24 cellular contexts compared by ENCODE assay signal in genomic region chr14:65928995-65929394, GRCh38.
DNase-seq lines count a peak whose midpoint lies in the region; ATAC-seq, FAIRE-seq and TF ChIP-seq lines count a peak whose summit lies in the region.
"Had no signal": no experiment of that assay in that cellular context is flagged by ENCODE, and none has a peak within 500 bp of the region (broad histone marks: within the 10 kb centered on the region; RNA-seq: fewer than 3 reads in every experiment).

No MANE protein-coding gene starts in this region.

- H3K27me3 ChIP-seq in esophagus muscularis mucosa (peaks cover 0 to 23% (median 0%) of the 10 kb centered on the region in 4 donors), upper lobe of left lung (no peaks in the 10 kb centered on the region), pancreas (no peaks in the 10 kb centered on the region)
- H3K27me3 ChIP-seq: ascending aorta, right atrium auricular region, thyroid gland had no signal

- no peaks in the 10 kb centered on the region for H3K9me3 ChIP-seq in esophagus muscularis mucosa
- H3K9me3 ChIP-seq in upper lobe of left lung = no peaks in the 10 kb centered on the region
- no peaks in the 10 kb centered on the region for H3K9me3 ChIP-seq in pancreas
- H3K9me3 ChIP-seq: ascending aorta, gastroesophageal sphincter, left lung, right atrium auricular region, thyroid gland had no signal

- TF ChIP-seq CTCF in esophagus muscularis mucosa (IDR thresholded peaks at IDR 0.05) (no peak), upper lobe of left lung (IDR thresholded peaks at IDR 0.05) (no peak), pancreas (IDR thresholded peaks at IDR 0.05) (no peak)

- peaks cover 0 to 6% of the 10 kb centered on the region in 2 donors for H3K36me3 Mint-ChIP-seq in activated naive CD4-positive, alpha-beta T cell treated with anti-CD3 and anti-CD28 coated beads, Interleukin-2, amount 50 U/mL, for 72 hours
- no peaks in the 10 kb centered on the region for H3K36me3 Mint-ChIP-seq in activated naive CD4-positive, alpha-beta T cell treated with anti-CD3 and anti-CD28 coated beads for 36 hours (ENCODE audit: low read depth)
- H3K36me3 Mint-ChIP-seq in activated CD4-positive, alpha-beta memory T cell treated with anti-CD3 and anti-CD28 coated beads, Interleukin-2, amount 10 ng/mL, durations not matched to agents 7 days and 5 days (ENCODE audit: low read depth) = peaks cover 39% of the 10 kb centered on the region
- H3K36me3 Mint-ChIP-seq: naive B cell had no signal

- TF ChIP-seq POLR2A in esophagus muscularis mucosa (IDR thresholded peaks at IDR 0.05; ENCODE audit: low read depth) = no peak
- no peak for TF ChIP-seq POLR2A in upper lobe of left lung (IDR thresholded peaks at IDR 0.05)

- H3K4me1 ChIP-seq in esophagus muscularis mucosa (no peaks in the 10 kb centered on the region), upper lobe of left lung (no peaks in the 10 kb centered on the region), pancreas (no peaks in the 10 kb centered on the region)
- H3K4me1 ChIP-seq: ascending aorta, gastroesophageal sphincter, left lung, parathyroid adenoma, right atrium auricular region had no signal

- CTCF ChIA-PET in activated naive CD4-positive, alpha-beta T cell treated with anti-CD3 and anti-CD28 coated beads for 36 hours (lab: Charles Lee) = no interaction called here
- CTCF ChIA-PET in activated CD4-positive, alpha-beta memory T cell treated with anti-CD3 and anti-CD28 coated beads, Interleukin-2, amount 10 ng/mL, durations not matched to agents 7 days and 5 days (lab: Charles Lee) = interaction anchor here (1.3 to 6.1 kb wide), 3 partner anchors 12 to 79 kb away, joined by 3 to 46 read pairs (median 17); no protein-coding TSS in a partner anchor

- intact Hi-C loops in activated naive CD4-positive, alpha-beta T cell treated with anti-CD3 and anti-CD28 coated beads for 36 hours (cut with micrococcal nuclease) = loop anchor here (1.0 to 10.0 kb wide), 7 partner anchors 21 to 1203 kb away; no protein-coding TSS in a partner anchor
- intact Hi-C loops in esophagus muscularis mucosa (cut with DNase I) (no loop called here), pancreas (cut with DNase I) (no loop called here)

- no peaks in the 10 kb centered on the region for H3K36me3 ChIP-seq in esophagus muscularis mucosa
- H3K36me3 ChIP-seq in upper lobe of left lung = no peaks in the 10 kb centered on the region
- H3K36me3 ChIP-seq in pancreas = no peaks in the 10 kb centered on the region
- H3K36me3 ChIP-seq: ascending aorta, gastroesophageal sphincter, left lung, right atrium auricular region, thyroid gland had no signal

- no peak overlapping the region for H3K4me3 Mint-ChIP-seq in activated naive CD4-positive, alpha-beta T cell treated with anti-CD3 and anti-CD28 coated beads for 36 hours
- H3K4me3 Mint-ChIP-seq in activated CD4-positive, alpha-beta memory T cell treated with anti-CD3 and anti-CD28 coated beads, Interleukin-2, amount 10 ng/mL, durations not matched to agents 7 days and 5 days = no peak overlapping the region
- H3K4me3 Mint-ChIP-seq: dendritic cell treated with granulocyte-macrophage colony-stimulating factor and Interleukin-4, amounts not matched to agents 40 ng/mL and 50 ng/mL, for 4 days had no signal

- peak overlapping the region; percentile 30 to 92 for H3K27ac Mint-ChIP-seq in activated naive CD4-positive, alpha-beta T cell treated with anti-CD3 and anti-CD28 coated beads, Interleukin-2, amount 50 U/mL, for 72 hours
- H3K27ac Mint-ChIP-seq in activated naive CD4-positive, alpha-beta T cell treated with anti-CD3 and anti-CD28 coated beads for 36 hours = no peak overlapping the region
- H3K27ac Mint-ChIP-seq in activated CD4-positive, alpha-beta memory T cell treated with anti-CD3 and anti-CD28 coated beads, Interleukin-2, amount 10 ng/mL, durations not matched to agents 7 days and 5 days = peak overlapping the region; percentile 95
- H3K27ac Mint-ChIP-seq: dendritic cell treated with granulocyte-macrophage colony-stimulating factor and Interleukin-4, amounts not matched to agents 40 ng/mL and 50 ng/mL, for 4 days; naive B cell had no signal

- DNase-seq in activated naive CD4-positive, alpha-beta T cell treated with anti-CD3 and anti-CD28 coated beads, Interleukin-2, amount 50 U/mL, for 72 hours (ENCODE audit: low spot score in 2 of 2) = no peak
- no peak for DNase-seq in activated naive CD4-positive, alpha-beta T cell treated with anti-CD3 and anti-CD28 coated beads for 36 hours
- no peak for DNase-seq in activated CD4-positive, alpha-beta memory T cell treated with anti-CD3 and anti-CD28 coated beads, Interleukin-2, amount 10 ng/mL, durations not matched to agents 7 days and 5 days
- DNase-seq in esophagus muscularis mucosa (ENCODE audit: extremely low spot score) = peak; percentile 66
- DNase-seq in Ammon's horn (ENCODE audit: low spot score) = no peak
- DNase-seq in upper lobe of left lung = no peak
- no peak for DNase-seq in pancreas
- DNase-seq: activated gamma-delta T cell; DMS153; hippocampal formation; left lung; naive B cell; NCI-H1417; NCI-H2081 treated with DMSO at 0.1 percent for 48 hours; NCI-H82; stimulated activated CD4-positive, alpha-beta T cell treated with anti-CD3 and anti-CD28 coated beads, Interleukin-4, amount 100 ng/mL, for 4 hours; stimulated activated naive CD4-positive, alpha-beta T cell treated with Interleukin-2 at 50 U/mL for 16 hours; thyroid gland had no signal

- peaks cover 41% of the 10 kb centered on the region for H3K4me1 Mint-ChIP-seq in activated naive CD4-positive, alpha-beta T cell treated with anti-CD3 and anti-CD28 coated beads for 36 hours (ENCODE audit: low read depth)
- peaks cover 58% of the 10 kb centered on the region for H3K4me1 Mint-ChIP-seq in activated CD4-positive, alpha-beta memory T cell treated with anti-CD3 and anti-CD28 coated beads, Interleukin-2, amount 10 ng/mL, durations not matched to agents 7 days and 5 days
- H3K4me1 Mint-ChIP-seq: naive B cell had no signal

- 92% methylated on average over 3 of the region's 3 CpGs for WGBS in esophagus muscularis mucosa
- WGBS in upper lobe of left lung, 2 donors = 94 to 98% methylated on average over 3 of the region's 3 CpGs
- WGBS in pancreas, 2 donors = 88 to 89% methylated on average over 3 of the region's 3 CpGs

- POLR2A ChIA-PET in activated CD4-positive, alpha-beta memory T cell treated with anti-CD3 and anti-CD28 coated beads, Interleukin-2, amount 10 ng/mL, durations not matched to agents 7 days and 5 days (lab: Charles Lee) = interaction anchor here (1.1 to 5.7 kb wide), 5 partner anchors 12 to 83 kb away, joined by 3 to 90 read pairs (median 21); no protein-coding TSS in a partner anchor

- no peak for TF ChIP-seq EP300 in esophagus muscularis mucosa (IDR thresholded peaks at IDR 0.05)
- no peak for TF ChIP-seq EP300 in upper lobe of left lung (IDR thresholded peaks at IDR 0.05)

- H3K27ac ChIP-seq in esophagus muscularis mucosa (replicated peaks in 1 of 4) (no peak overlapping the region), upper lobe of left lung (no peak overlapping the region), pancreas (no peak overlapping the region)
- H3K27ac ChIP-seq: ascending aorta, gastroesophageal sphincter, left lung, parathyroid adenoma, right atrium auricular region, thyroid gland had no signal

- ATAC-seq in activated naive CD4-positive, alpha-beta T cell treated with anti-CD3 and anti-CD28 coated beads, Interleukin-2, amount 50 U/mL, for 72 hours = no peak
- ATAC-seq in upper lobe of left lung (ENCODE audit: low FRiP score in 2 of 2) = no peak
- ATAC-seq in pancreas = no peak
- ATAC-seq: gastroesophageal sphincter, left lung had no signal

- H3K4me3 ChIP-seq in esophagus muscularis mucosa (no peak overlapping the region), upper lobe of left lung (no peak overlapping the region), pancreas (no peak overlapping the region)
- H3K4me3 ChIP-seq: ascending aorta, gastroesophageal sphincter, left lung, right atrium auricular region, thyroid gland had no signal

- H3K9me3 Mint-ChIP-seq in activated naive CD4-positive, alpha-beta T cell treated with anti-CD3 and anti-CD28 coated beads, Interleukin-2, amount 50 U/mL, for 72 hours = peaks cover 3 to 21% of the 10 kb centered on the region in 2 donors
- no peaks in the 10 kb centered on the region for H3K9me3 Mint-ChIP-seq in activated naive CD4-positive, alpha-beta T cell treated with anti-CD3 and anti-CD28 coated beads for 36 hours
- peaks cover 18% of the 10 kb centered on the region for H3K9me3 Mint-ChIP-seq in activated CD4-positive, alpha-beta memory T cell treated with anti-CD3 and anti-CD28 coated beads, Interleukin-2, amount 10 ng/mL, durations not matched to agents 7 days and 5 days
- H3K9me3 Mint-ChIP-seq: dendritic cell treated with granulocyte-macrophage colony-stimulating factor and Interleukin-4, amounts not matched to agents 40 ng/mL and 50 ng/mL, for 4 days had no signal

- H3K27me3 Mint-ChIP-seq in activated naive CD4-positive, alpha-beta T cell treated with anti-CD3 and anti-CD28 coated beads for 36 hours (ENCODE audit: low read depth) = no peaks in the 10 kb centered on the region
- H3K27me3 Mint-ChIP-seq in activated CD4-positive, alpha-beta memory T cell treated with anti-CD3 and anti-CD28 coated beads, Interleukin-2, amount 10 ng/mL, durations not matched to agents 7 days and 5 days = peaks cover 2% of the 10 kb centered on the region
- H3K27me3 Mint-ChIP-seq: dendritic cell treated with granulocyte-macrophage colony-stimulating factor and Interleukin-4, amounts not matched to agents 40 ng/mL and 50 ng/mL, for 4 days had no signal

- FAIRE-seq in pancreas (lab: Jason Lieb, UNC) = no peak
- FAIRE-seq: endometrium had no signal
